Comparison of ENCODE assay signal across 17 cellular contexts in genomic region chr7:28017372-28017771, GRCh38.
DNase-seq lines count a peak whose midpoint lies in the region; TF ChIP-seq lines count a peak whose summit lies in the region.
"Had no signal": no experiment of that assay in that cellular context is flagged by ENCODE, and none has a peak within 500 bp of the region (broad histone marks: within the 10 kb centered on the region; RNA-seq: fewer than 3 reads in every experiment).

No MANE protein-coding gene starts in this region.

- TF ChIP-seq CTCF in retinal pigment epithelial cell (conservative IDR thresholded peaks at IDR 0.05; ENCODE audit: low read depth, low read length) (no peak), CD14-positive monocyte (IDR thresholded peaks at IDR 0.05) (no peak)

- intact Hi-C loops in CD14-positive monocyte (cut with micrococcal nuclease), result no loop called here

- H3K9me3 Mint-ChIP-seq in CD14-positive monocyte, result peaks cover 8 to 13% (median 11%) of the 10 kb centered on the region in 7 donors
- H3K9me3 Mint-ChIP-seq: activated T-helper 17 cell treated with anti-CD3 and anti-CD28 coated beads, Interleukin-2, amount 50 U/mL, for 72 hours had no signal

- DNase-seq in Daoy (ENCODE audit: low read depth) (peak; percentile 79), RPMI7951 (ENCODE audit: low read depth) (peak; percentile 83), fibroblast of peridontal ligament (ENCODE audit: extremely low read depth) (peak; percentile 43), retinal pigment epithelial cell (ENCODE audit: low read depth) (peak; percentile 34), CD14-positive monocyte (ENCODE audit: low spot score) (no peak), SKM-1 treated with dmso at 0.1 percent for 144 hours (lab: John Stamatoyannopoulos, UW; ENCODE audit: unreplicated experiment) (no peak), mesenteric fat pad (ENCODE audit: low spot score) (no peak)
- no peak for DNase-seq in activated naive CD4-positive, alpha-beta T cell (lab: John Stamatoyannopoulos, UW)
- DNase-seq: activated CD8-positive, alpha-beta memory T cell treated with anti-CD3 and anti-CD28 coated beads for 24 hours; cerebellar nuclear complex; MV-4-11; NCI-H2107; NCI-H774; right lobe of liver had no signal

- H3K27me3 Mint-ChIP-seq in CD14-positive monocyte (ENCODE audit: low read depth in 3 of 3), result peaks cover 0 to 2% (median 0%) of the 10 kb centered on the region in 3 donors
- H3K27me3 Mint-ChIP-seq: activated T-helper 17 cell treated with anti-CD3 and anti-CD28 coated beads, Interleukin-2, amount 50 U/mL, for 72 hours had no signal

- peaks cover 47 to 56% of the 10 kb centered on the region in 2 donors for H3K36me3 Mint-ChIP-seq in CD14-positive monocyte

- H3K27ac Mint-ChIP-seq in CD14-positive monocyte, result no peak overlapping the region
- H3K27ac Mint-ChIP-seq: activated T-helper 17 cell treated with anti-CD3 and anti-CD28 coated beads, Interleukin-2, amount 50 U/mL, for 72 hours had no signal

- H3K4me3 ChIP-seq in retinal pigment epithelial cell (ENCODE audit: low read length), result no peak overlapping the region
- H3K4me3 ChIP-seq: adrenal gland, right lobe of liver, suprapubic skin had no signal

- peaks cover 11% of the 10 kb centered on the region for H3K4me1 Mint-ChIP-seq in CD14-positive monocyte

- no peak overlapping the region for H3K4me3 Mint-ChIP-seq in CD14-positive monocyte
- H3K4me3 Mint-ChIP-seq: activated T-helper 17 cell treated with anti-CD3 and anti-CD28 coated beads, Interleukin-2, amount 50 U/mL, for 72 hours had no signal

Comparison
In these comparisons a context has a peak if more than half of its experiments do, and no peak if none do; other contexts are left out.
1. DNase-seq: peak in Daoy (single experiment), RPMI7951 (single experiment), fibroblast of peridontal ligament (single experiment) and retinal pigment epithelial cell (single experiment); none in activated naive CD4-positive, alpha-beta T cell (0 of 4), CD14-positive monocyte (single experiment), SKM-1 treated with dmso at 0.1 percent for 144 hours (single experiment) and mesenteric fat pad (single experiment).